In genomic region chr2:84782717-84783442, GRCh38 we compare ENCODE assay signal across 10 cellular contexts.
DNase-seq lines count a peak whose midpoint lies in the region; ATAC-seq, FAIRE-seq and TF ChIP-seq lines count a peak whose summit lies in the region.
"Had no signal": no experiment of that assay in that cellular context is flagged by ENCODE, and none has a peak within 500 bp of the region (broad histone marks: within the 10 kb centered on the region; RNA-seq: fewer than 3 reads in every experiment).

No MANE protein-coding gene starts in this region.

- no peaks in the 10 kb centered on the region for H3K27me3 ChIP-seq in bronchial epithelial cell (ENCODE audit: control insufficient read depth, insufficient read depth, low read length)

- CTCF ChIA-PET in activated naive CD4-positive, alpha-beta T cell treated with anti-CD3 and anti-CD28 coated beads for 36 hours (lab: Charles Lee): interaction anchor here (0.5 to 1.9 kb wide), 7 partner anchors 14 to 143 kb away, joined by 3 to 6 read pairs (median 3); no protein-coding TSS in a partner anchor
- CTCF ChIA-PET in T-cell (lab: Charles Lee): interaction anchor here (0.5 to 1.8 kb wide), 13 partner anchors 18 to 266 kb away, joined by 3 to 12 read pairs (median 3); partner anchors contain the start of gene DNAH6 (in 1 of the 2)
- CTCF ChIA-PET in GM10248 (lab: Yijun Ruan, JAX): no interaction called here

- H3K27me3 Mint-ChIP-seq in activated naive CD4-positive, alpha-beta T cell treated with anti-CD3 and anti-CD28 coated beads for 36 hours (ENCODE audit: low read depth): no peaks in the 10 kb centered on the region
- no peaks in the 10 kb centered on the region for H3K27me3 Mint-ChIP-seq in T-cell
- no peaks in the 10 kb centered on the region for H3K27me3 Mint-ChIP-seq in stimulated activated naive CD8-positive, alpha-beta T cell treated with anti-CD3 and anti-CD28 coated beads, Interleukin-15, Interleukin-2, amounts not matched to agents 100 ng/mL and 50 ng/mL, for 24 hours

- no peak for TF ChIP-seq CTCF in bronchial epithelial cell (IDR thresholded peaks at IDR 0.05; ENCODE audit: insufficient read depth, low read length, severe bottlenecking)
- TF ChIP-seq CTCF in GM10248 (IDR thresholded peaks at IDR 0.05; ENCODE audit: control extremely low read depth, extremely low read depth, low read depth, missing control alignments): no peak

- H3K4me3 Mint-ChIP-seq in activated naive CD4-positive, alpha-beta T cell treated with anti-CD3 and anti-CD28 coated beads for 36 hours: no peak overlapping the region
- peak overlapping the region; percentile 58 to 68 (median 63) for H3K4me3 Mint-ChIP-seq in T-cell
- peak overlapping the region; percentile 6 for H3K4me3 Mint-ChIP-seq in stimulated activated naive CD8-positive, alpha-beta T cell treated with anti-CD3 and anti-CD28 coated beads, Interleukin-15, Interleukin-2, amounts not matched to agents 100 ng/mL and 50 ng/mL, for 24 hours

- H3K27ac Mint-ChIP-seq in activated naive CD4-positive, alpha-beta T cell treated with anti-CD3 and anti-CD28 coated beads for 36 hours: peak overlapping the region; percentile 83
- H3K27ac Mint-ChIP-seq in T-cell: peak overlapping the region; percentile 93 to 96
- H3K27ac Mint-ChIP-seq in stimulated activated naive CD8-positive, alpha-beta T cell treated with anti-CD3 and anti-CD28 coated beads, Interleukin-15, Interleukin-2, amounts not matched to agents 100 ng/mL and 50 ng/mL, for 24 hours: peak overlapping the region; percentile 81

- peaks cover 68% of the 10 kb centered on the region for H3K4me1 Mint-ChIP-seq in activated naive CD4-positive, alpha-beta T cell treated with anti-CD3 and anti-CD28 coated beads for 36 hours (ENCODE audit: low read depth)
- peaks cover 75 to 97% (median 84%) of the 10 kb centered on the region in 3 donors for H3K4me1 Mint-ChIP-seq in T-cell
- peaks cover 70% of the 10 kb centered on the region for H3K4me1 Mint-ChIP-seq in stimulated activated naive CD8-positive, alpha-beta T cell treated with anti-CD3 and anti-CD28 coated beads, Interleukin-15, Interleukin-2, amounts not matched to agents 100 ng/mL and 50 ng/mL, for 24 hours (ENCODE audit: low read depth)

- FAIRE-seq in bronchial epithelial cell (lab: Jason Lieb, UNC): no peak

- no peak overlapping the region for H3K4me3 ChIP-seq in bronchial epithelial cell (ENCODE audit: low read depth, low read length)

- DNase-seq in activated naive CD4-positive, alpha-beta T cell treated with anti-CD3 and anti-CD28 coated beads for 36 hours: peak; percentile 66
- no peak for DNase-seq in activated naive CD4-positive, alpha-beta T cell (lab: John Stamatoyannopoulos, UW)
- DNase-seq in T-cell (peak in 32 of 34 experiments; percentile 13 to 76 (median 50)), bronchial epithelial cell (ENCODE audit: low read depth) (peak; percentile 23), GM10248 (ENCODE audit: extremely low spot score) (no peak)
- DNase-seq: KBM-7, NCI-H446 treated with DMSO at 0.1 percent for 48 hours had no signal

- H3K9me3 Mint-ChIP-seq in activated naive CD4-positive, alpha-beta T cell treated with anti-CD3 and anti-CD28 coated beads for 36 hours: no peaks in the 10 kb centered on the region
- peaks cover 0 to 18% (median 14%) of the 10 kb centered on the region in 3 donors for H3K9me3 Mint-ChIP-seq in T-cell
- peaks cover 6% of the 10 kb centered on the region for H3K9me3 Mint-ChIP-seq in stimulated activated naive CD8-positive, alpha-beta T cell treated with anti-CD3 and anti-CD28 coated beads, Interleukin-15, Interleukin-2, amounts not matched to agents 100 ng/mL and 50 ng/mL, for 24 hours

- peak; percentile 57 to 85 (median 68) for ATAC-seq in T-cell (replicated peaks in 1 of 4)
- no peak for ATAC-seq in GM21529 (IDR thresholded peaks at IDR 0.05; ENCODE audit: unreplicated experiment)
- ATAC-seq in HG03097 (IDR thresholded peaks at IDR 0.05; ENCODE audit: low FRiP score, unreplicated experiment): no peak

- no peaks in the 10 kb centered on the region for H3K36me3 ChIP-seq in bronchial epithelial cell (ENCODE audit: control insufficient read depth, insufficient read depth, low read length)

- H3K36me3 Mint-ChIP-seq in activated naive CD4-positive, alpha-beta T cell treated with anti-CD3 and anti-CD28 coated beads for 36 hours (ENCODE audit: low read depth): no peaks in the 10 kb centered on the region
- peaks cover 10% of the 10 kb centered on the region for H3K36me3 Mint-ChIP-seq in T-cell
- no peaks in the 10 kb centered on the region for H3K36me3 Mint-ChIP-seq in stimulated activated naive CD8-positive, alpha-beta T cell treated with anti-CD3 and anti-CD28 coated beads, Interleukin-15, Interleukin-2, amounts not matched to agents 100 ng/mL and 50 ng/mL, for 24 hours (ENCODE audit: low read depth)

- intact Hi-C loops in activated naive CD4-positive, alpha-beta T cell treated with anti-CD3 and anti-CD28 coated beads for 36 hours (cut with micrococcal nuclease): loop anchor here (1.0 to 2.0 kb wide), 9 partner anchors 34 to 324 kb away; partner anchors contain the start of genes DNAH6 and SUCLG1

- POLR2A ChIA-PET in T-cell (lab: Charles Lee): interaction anchor here (0.6 to 1.0 kb wide), 5 partner anchors 77 to 156 kb away, joined by 3 to 4 read pairs (median 3); no protein-coding TSS in a partner anchor
- POLR2A ChIA-PET in GM10248 (lab: Yijun Ruan, JAX): no interaction called here

Comparison
In these comparisons a context has a peak if more than half of its experiments do, and no peak if none do; other contexts are left out.
1. DNase-seq: peak in activated naive CD4-positive, alpha-beta T cell treated with anti-CD3 and anti-CD28 coated beads for 36 hours (single experiment), T-cell (32 of 34) and bronchial epithelial cell (single experiment); none in activated naive CD4-positive, alpha-beta T cell (0 of 4) and GM10248 (single experiment).
2. ATAC-seq: peak in T-cell (4 of 4); none in GM21529 (single experiment) and HG03097 (single experiment).
3. Peak in every context shown above with its lines, with median percentiles within 50 percentile points of each other: H3K27ac Mint-ChIP-seq.